Comparison of ENCODE assay signal across 1 cellular context in the genomic region with DNA sequence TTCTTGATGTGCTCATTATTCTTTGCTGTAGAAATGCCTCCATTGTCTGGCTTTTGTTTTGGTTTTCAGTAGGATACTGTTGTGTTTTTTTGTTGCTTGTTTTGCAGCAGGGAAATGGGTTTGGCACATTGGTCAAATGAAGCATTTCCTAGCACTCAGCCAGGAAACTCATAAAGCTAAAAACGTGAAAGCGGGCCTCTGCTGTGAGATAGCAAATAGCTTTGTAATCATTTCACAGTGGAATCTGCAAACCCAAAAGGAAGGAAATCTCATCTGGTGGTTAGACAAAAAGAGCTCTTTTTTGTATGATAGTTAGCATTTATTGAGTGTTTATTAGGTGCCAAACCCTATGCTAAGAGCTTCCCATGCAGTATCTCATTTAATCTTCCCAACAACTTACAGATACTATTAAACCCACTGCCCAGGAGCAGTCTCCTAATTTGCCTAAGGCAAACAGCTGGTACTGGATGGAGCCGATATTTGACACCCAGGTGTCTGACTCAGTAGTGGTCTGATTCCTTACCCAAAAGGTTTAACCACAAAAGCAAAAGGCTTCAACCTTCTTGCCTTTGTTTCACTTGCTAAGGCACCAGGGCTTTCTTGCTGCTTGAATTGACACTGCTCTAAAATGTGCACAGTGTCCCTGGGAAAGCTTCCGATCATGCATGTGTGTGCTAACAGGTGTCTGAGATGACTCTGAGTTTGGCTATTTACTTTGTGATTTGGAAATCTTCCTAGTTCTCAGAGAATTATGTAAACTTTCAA.
TF ChIP-seq lines count a peak whose summit lies in the region.

No MANE protein-coding gene starts in this region.

TF ChIP-seq in SK-N-SH treated with all-trans-retinoic acid at 6 μM for 48 hours, 23 proteins besides CTCF, POLR2A, EP300 and RAD21 (continued from another document):
- TF ChIP-seq, protein P1, sequence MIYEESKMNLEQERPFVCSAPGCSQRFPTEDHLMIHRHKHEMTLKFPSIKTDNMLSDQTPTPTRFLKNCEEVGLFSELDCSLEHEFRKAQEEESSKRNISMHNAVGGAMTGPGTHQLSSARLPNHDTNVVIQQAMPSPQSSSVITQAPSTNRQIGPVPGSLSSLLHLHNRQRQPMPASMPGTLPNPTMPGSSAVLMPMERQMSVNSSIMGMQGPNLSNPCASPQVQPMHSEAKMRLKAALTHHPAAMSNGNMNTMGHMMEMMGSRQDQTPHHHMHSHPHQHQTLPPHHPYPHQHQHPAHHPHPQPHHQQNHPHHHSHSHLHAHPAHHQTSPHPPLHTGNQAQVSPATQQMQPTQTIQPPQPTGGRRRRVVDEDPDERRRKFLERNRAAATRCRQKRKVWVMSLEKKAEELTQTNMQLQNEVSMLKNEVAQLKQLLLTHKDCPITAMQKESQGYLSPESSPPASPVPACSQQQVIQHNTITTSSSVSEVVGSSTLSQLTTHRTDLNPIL (CRISPR knock-in tag; IDR thresholded peaks at IDR 0.05; ENCODE audit: low read depth), result no peak
- TF ChIP-seq TOX (CRISPR knock-in tag; IDR thresholded peaks at IDR 0.05; ENCODE audit: borderline replicate concordance), result no peak
- no peak for TF ChIP-seq BACH2 (CRISPR knock-in tag; IDR thresholded peaks at IDR 0.05; ENCODE audit: borderline replicate concordance)
- TF ChIP-seq, protein P2, sequence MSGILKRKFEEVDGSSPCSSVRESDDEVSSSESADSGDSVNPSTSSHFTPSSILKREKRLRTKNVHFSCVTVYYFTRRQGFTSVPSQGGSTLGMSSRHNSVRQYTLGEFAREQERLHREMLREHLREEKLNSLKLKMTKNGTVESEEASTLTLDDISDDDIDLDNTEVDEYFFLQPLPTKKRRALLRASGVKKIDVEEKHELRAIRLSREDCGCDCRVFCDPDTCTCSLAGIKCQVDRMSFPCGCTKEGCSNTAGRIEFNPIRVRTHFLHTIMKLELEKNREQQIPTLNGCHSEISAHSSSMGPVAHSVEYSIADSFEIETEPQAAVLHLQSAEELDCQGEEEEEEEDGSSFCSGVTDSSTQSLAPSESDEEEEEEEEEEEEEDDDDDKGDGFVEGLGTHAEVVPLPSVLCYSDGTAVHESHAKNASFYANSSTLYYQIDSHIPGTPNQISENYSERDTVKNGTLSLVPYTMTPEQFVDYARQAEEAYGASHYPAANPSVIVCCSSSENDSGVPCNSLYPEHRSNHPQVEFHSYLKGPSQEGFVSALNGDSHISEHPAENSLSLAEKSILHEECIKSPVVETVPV (CRISPR knock-in tag; IDR thresholded peaks at IDR 0.05), result no peak
